22 cellular contexts compared by ENCODE assay signal in the genomic region with DNA sequence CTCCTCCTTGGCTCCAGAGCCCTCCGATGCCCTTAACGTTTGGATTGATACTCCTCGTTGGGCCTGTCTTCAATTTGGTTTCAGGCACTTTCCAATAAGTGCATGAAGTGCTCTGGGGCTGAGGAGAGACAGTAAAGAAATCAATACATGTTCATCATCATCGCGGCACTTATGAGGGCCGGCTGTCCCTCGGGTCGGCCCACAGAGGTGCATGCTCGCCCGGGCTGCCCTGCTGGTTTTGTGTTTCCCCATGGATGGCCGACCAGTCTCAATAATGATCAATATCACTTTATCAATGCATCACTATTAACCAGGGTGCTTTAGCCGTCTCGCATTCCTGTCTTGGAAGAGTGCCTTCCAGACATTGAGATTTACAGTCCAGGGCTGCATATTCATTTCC.
"Had no signal": no experiment of that assay in that cellular context is flagged by ENCODE, and none has a peak within 500 bp of the region (broad histone marks: within the 10 kb centered on the region; RNA-seq: fewer than 3 reads in every experiment).

No MANE protein-coding gene starts in this region.

- H3K27me3 ChIP-seq: gastrocnemius medialis had no signal

- H3K4me1 ChIP-seq: esophagus squamous epithelium, gastrocnemius medialis, heart left ventricle, left lung had no signal

- DNase-seq: dermis blood vessel endothelial cell; dorsolateral prefrontal cortex; effector CD8-positive, alpha-beta T cell; effector memory CD8-positive, alpha-beta T cell; endodermal cell; erythroblast; esophagus squamous epithelium; foreskin fibroblast; foreskin melanocyte; gastrocnemius medialis; heart left ventricle; hippocampal formation; left cardiac atrium; left lung; left ventricle myocardium superior; mammary epithelial cell; mesendoderm; midbrain had no signal

- H3K27ac ChIP-seq: coronary artery, dorsolateral prefrontal cortex, epithelial cell of prostate, esophagus squamous epithelium, gastrocnemius medialis, heart left ventricle, left lung had no signal

- ATAC-seq: effector memory CD8-positive, alpha-beta T cell; esophagus mucosa; gastrocnemius medialis; heart left ventricle; left cardiac atrium; left lung; left ventricle myocardium superior had no signal

- H3K36me3 ChIP-seq: esophagus squamous epithelium, gastrocnemius medialis, heart left ventricle, left lung had no signal

- H3K4me3 ChIP-seq: coronary artery, dorsolateral prefrontal cortex, esophagus squamous epithelium, gastrocnemius medialis, heart left ventricle, left lung, lung had no signal

- H3K9me3 ChIP-seq: gastrocnemius medialis had no signal
